8 cellular contexts compared by ENCODE assay signal in the genomic region with DNA sequence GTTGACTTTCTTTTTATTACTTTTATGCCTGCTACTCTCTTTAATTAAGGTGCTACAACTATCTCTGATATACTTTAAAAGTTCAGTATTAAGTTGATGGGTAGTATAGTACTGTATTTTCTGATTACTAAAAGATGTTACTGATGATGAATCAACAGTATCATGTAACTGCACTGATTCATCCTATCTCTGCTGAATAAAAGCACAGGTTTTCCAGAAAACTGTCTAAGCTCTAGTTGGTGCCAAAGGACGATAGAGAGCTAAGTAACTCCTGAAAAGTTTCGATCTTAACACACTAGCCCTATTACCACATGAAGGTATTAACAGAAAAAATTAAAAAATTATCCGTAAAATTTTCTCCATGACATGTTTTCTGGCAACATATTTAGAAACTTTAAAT. TPM values are rescaled to one million over a fixed set of nuclear protein-coding genes. Genes with fewer than 3 reads are reported as not detected.
DNase-seq lines count a peak whose midpoint lies in the region; ATAC-seq and TF ChIP-seq lines count a peak whose summit lies in the region.

No MANE protein-coding gene starts in this region.

- POLR2A ChIA-PET in T-cell (lab: Charles Lee) = interaction anchor here in 1 of 2 donors (0.6 kb wide), 2 partner anchors 18 to 22 kb away, joined by 3 to 5 read pairs; no protein-coding TSS in a partner anchor

- intact Hi-C loops in cardiac septum (cut with DNase I) = no loop called here
- intact Hi-C loops in right cardiac atrium (cut with DNase I) = no loop called here

- H3K4me3 Mint-ChIP-seq in T-cell = peak overlapping the region; percentile 54 to 97 (median 86)

- H3K4me3 ChIP-seq in cardiac muscle cell = peak overlapping the region; percentile 75
- peak overlapping the region; percentile 11 for H3K4me3 ChIP-seq in right cardiac atrium (ENCODE audit: low read length)
- H3K4me3 ChIP-seq in suprapubic skin = peak overlapping the region; percentile 99

- peak overlapping the region in 1 of 2 donors; percentile 41 for H3K27ac Mint-ChIP-seq in T-cell

- H3K27ac ChIP-seq in cardiac muscle cell = peak overlapping the region; percentile 98
- no peak overlapping the region for H3K27ac ChIP-seq in right cardiac atrium (ENCODE audit: low read length)
- H3K27ac ChIP-seq in suprapubic skin = no peak overlapping the region

- CTCF ChIA-PET in T-cell (lab: Charles Lee) = interaction anchor here in 1 of 2 donors (0.8 kb wide), 1 partner anchor 369 kb away, joined by 3 read pairs; no protein-coding TSS in a partner anchor

- H3K4me1 ChIP-seq in cardiac muscle cell (ENCODE audit: low read depth) = peaks cover 32% of the 10 kb centered on the region
- peaks cover 5% of the 10 kb centered on the region for H3K4me1 ChIP-seq in right cardiac atrium (ENCODE audit: control insufficient read depth, insufficient read depth, low read length)
- peaks cover 55% of the 10 kb centered on the region for H3K4me1 ChIP-seq in suprapubic skin

- TF ChIP-seq CTCF in cardiac muscle cell (IDR thresholded peaks at IDR 0.05; ENCODE audit: low read depth, low read length) (no peak), suprapubic skin (IDR thresholded peaks at IDR 0.05) (no peak)

- H3K27me3 ChIP-seq in cardiac muscle cell = no peaks in the 10 kb centered on the region
- no peaks in the 10 kb centered on the region for H3K27me3 ChIP-seq in right cardiac atrium (ENCODE audit: control insufficient read depth, insufficient read depth)
- H3K27me3 ChIP-seq in suprapubic skin = no peaks in the 10 kb centered on the region

- no peak for TF ChIP-seq EP300 in suprapubic skin (IDR thresholded peaks at IDR 0.05)

- H3K9me3 Mint-ChIP-seq in T-cell = no peaks in the 10 kb centered on the region

- no peak for DNase-seq in cardiac muscle cell (ENCODE audit: low read depth in 1 of 2, low spot score in 1 of 2)
- DNase-seq in cardiac septum (ENCODE audit: low spot score) = no peak
- no peak for DNase-seq in T-cell
- DNase-seq in right cardiac atrium = no peak
- DNase-seq in suprapubic skin (ENCODE audit: low spot score in 2 of 2) = no peak
- no peak for DNase-seq in NCI-H345 treated with DMSO at 0.1 percent for 48 hours (lab: John Stamatoyannopoulos, UW; ENCODE audit: unreplicated experiment)
- no peak for DNase-seq in NCI-H2227 treated with DMSO at 0.1 percent for 48 hours (lab: John Stamatoyannopoulos, UW)

- ATAC-seq in T-cell (replicated peaks in 1 of 4) (no peak), right cardiac atrium (no peak), GM21717 (IDR thresholded peaks at IDR 0.05; ENCODE audit: unreplicated experiment) (no peak)

- H3K36me3 ChIP-seq in cardiac muscle cell (no peaks in the 10 kb centered on the region), suprapubic skin (no peaks in the 10 kb centered on the region)

- H3K4me1 Mint-ChIP-seq in T-cell = peaks cover 71 to 76% (median 73%) of the 10 kb centered on the region in 3 donors

- H3K27me3 Mint-ChIP-seq in T-cell = no peaks in the 10 kb centered on the region

- H3K9me3 ChIP-seq in cardiac muscle cell (ENCODE audit: low read depth) = no peaks in the 10 kb centered on the region
- no peaks in the 10 kb centered on the region for H3K9me3 ChIP-seq in right cardiac atrium (ENCODE audit: control insufficient read depth, low read length)
- H3K9me3 ChIP-seq in suprapubic skin = no peaks in the 10 kb centered on the region

- TF ChIP-seq POLR2A in suprapubic skin (IDR thresholded peaks at IDR 0.05) = no peak

- peaks cover 22% of the 10 kb centered on the region for H3K36me3 Mint-ChIP-seq in T-cell

- 29% methylated on average over 3 of the region's 3 CpGs for WGBS in right cardiac atrium
- 35% methylated on average over 3 of the region's 3 CpGs for WGBS in suprapubic skin

RNA-seq across cellular contexts. Expression of a gene that starts 2.1 kb away (rescaled TPM):
- total RNA-seq in cardiac muscle cell (81.5 and 129 TPM in 2 replicates), cardiac septum (109 TPM), T-cell (100 to 1,000 TPM; 149 to 184 (median 163) TPM), right cardiac atrium (10 to 100 TPM; 79.7 to 93.7 (median 82.9) TPM), suprapubic skin (100 to 1,000 TPM; 124 to 221 (median 167) TPM)
- polyA plus RNA-seq in cardiac muscle cell (57.3 and 83.4 TPM in 2 replicates), right cardiac atrium (23.5 TPM)

Comparison
In these comparisons a context has a peak if more than half of its experiments do, and no peak if none do; other contexts are left out.
1. H3K4me3 ChIP-seq: peak in every context shown above with its lines; median percentile 99 in suprapubic skin; 75 in cardiac muscle cell; 11 in right cardiac atrium.